1 cellular context compared by ENCODE assay signal in genomic region chr2:98484652-98485452, GRCh38.
TF ChIP-seq lines count a peak whose summit lies in the region.

No MANE protein-coding gene starts in this region.

TF ChIP-seq in neural cell, 6 proteins besides CTCF, POLR2A, EP300 and RAD21 (continued from another document):
- no peak for TF ChIP-seq EZH2 (IDR thresholded peaks at IDR 0.05; ENCODE audit: borderline replicate concordance, insufficient read depth, low read length, poor library complexity, severe bottlenecking)
- peak; percentile 57 for TF ChIP-seq POLR2AphosphoS5 (IDR thresholded peaks at IDR 0.05)
- TF ChIP-seq MXI1 (conservative IDR thresholded peaks at IDR 0.05; ENCODE audit: poor library complexity, severe bottlenecking) = no peak
- TF ChIP-seq TAF1 (IDR thresholded peaks at IDR 0.05; ENCODE audit: low read depth) = no peak
- no peak for TF ChIP-seq SMC3 (conservative IDR thresholded peaks at IDR 0.05; ENCODE audit: poor library complexity)
